8 cellular contexts compared by ENCODE assay signal in the genomic region with DNA sequence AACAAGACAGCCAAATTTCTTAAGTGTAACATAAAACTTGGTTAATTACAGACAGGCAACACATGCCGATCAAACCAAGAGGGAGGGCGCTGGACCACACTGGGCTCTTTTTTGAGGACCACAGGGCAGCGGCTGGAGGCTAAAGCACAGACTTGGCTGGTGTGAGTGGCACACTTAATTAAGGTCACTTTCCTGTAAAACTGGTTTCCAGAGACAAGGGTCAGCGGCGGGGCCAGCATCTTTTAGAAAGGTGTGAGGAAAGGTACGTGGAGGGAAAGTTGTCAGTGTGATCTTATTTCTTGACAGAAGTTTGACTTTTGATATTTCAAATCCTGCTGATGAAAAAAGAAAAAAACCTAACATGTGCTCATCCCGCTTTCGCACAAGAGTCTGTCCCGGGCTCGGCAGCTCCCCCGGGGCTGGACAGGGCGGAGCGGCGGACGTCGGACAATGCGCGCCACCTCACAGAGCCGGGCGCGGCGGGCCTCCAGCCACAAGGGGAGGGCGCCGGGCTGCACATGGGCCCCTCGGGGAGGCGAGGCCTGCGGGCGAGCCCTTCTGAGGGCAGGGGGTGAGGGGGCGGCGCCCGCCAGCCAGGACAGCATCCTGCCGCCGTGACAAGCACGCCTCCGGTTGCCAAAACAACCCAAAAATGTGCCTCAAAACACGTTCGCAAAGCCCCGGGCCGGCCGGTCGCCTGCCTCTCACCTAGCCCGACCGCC.
A peak's percentile ranks its signal among the peaks of the same experiment; 100 is the strongest.
DNase-seq lines count a peak whose midpoint lies in the region; ATAC-seq and TF ChIP-seq lines count a peak whose summit lies in the region.

No MANE protein-coding gene starts in this region.

- no peaks in the 10 kb centered on the region for H3K9me3 ChIP-seq in mucosa of rectum (ENCODE audit: control insufficient read depth in 2 of 2, low read length in 2 of 2)

- no peak for DNase-seq in activated naive CD4-positive, alpha-beta T cell treated with anti-CD3 and anti-CD28 coated beads, Interleukin-2, amount 10 ng/mL, durations not matched to agents 7 days and 5 days
- DNase-seq in activated naive CD4-positive, alpha-beta T cell treated with Interleukin-2 at 50 U/mL for 16 hours, result no peak
- DNase-seq in epithelial cell of prostate (ENCODE audit: low read depth, low spot score) (no peak), SW 1271 (lab: John Stamatoyannopoulos, UW) (no peak), SIG-M5 treated with dmso at 0.1 percent for 504 hours (lab: John Stamatoyannopoulos, UW; ENCODE audit: unreplicated experiment) (no peak)

- H3K4me3 ChIP-seq in mucosa of rectum (ENCODE audit: low read length in 2 of 2), result peak overlapping the region; percentile 86

- H3K9me3 Mint-ChIP-seq in activated naive CD4-positive, alpha-beta T cell treated with anti-CD3 and anti-CD28 coated beads, Interleukin-2, amount 10 ng/mL, durations not matched to agents 7 days and 5 days, result no peaks in the 10 kb centered on the region

- ATAC-seq in HG02970 (IDR thresholded peaks at IDR 0.05; ENCODE audit: low FRiP score, unreplicated experiment), result peak; percentile 46
- ATAC-seq in SK-N-SH treated with all-trans-retinoic acid at 6 μM for 48 hours, result peak; percentile 49

- H3K27ac ChIP-seq in epithelial cell of prostate (peak overlapping the region; percentile 95), mucosa of rectum (ENCODE audit: low read depth in 2 of 2, low read length in 2 of 2) (peak overlapping the region in 1 of 2 donors; percentile 18)

- H3K36me3 ChIP-seq in mucosa of rectum (ENCODE audit: control insufficient read depth in 2 of 2, insufficient read depth in 2 of 2, low read length in 2 of 2), result no peaks in the 10 kb centered on the region

- H3K27ac Mint-ChIP-seq in activated naive CD4-positive, alpha-beta T cell treated with anti-CD3 and anti-CD28 coated beads, Interleukin-2, amount 10 ng/mL, durations not matched to agents 7 days and 5 days, result peak overlapping the region; percentile 42

- peaks cover 19% of the 10 kb centered on the region for H3K4me1 Mint-ChIP-seq in activated naive CD4-positive, alpha-beta T cell treated with anti-CD3 and anti-CD28 coated beads, Interleukin-2, amount 10 ng/mL, durations not matched to agents 7 days and 5 days

- peaks cover 4% of the 10 kb centered on the region for H3K36me3 Mint-ChIP-seq in activated naive CD4-positive, alpha-beta T cell treated with anti-CD3 and anti-CD28 coated beads, Interleukin-2, amount 10 ng/mL, durations not matched to agents 7 days and 5 days

- peak overlapping the region; percentile 89 for H3K4me3 Mint-ChIP-seq in activated naive CD4-positive, alpha-beta T cell treated with anti-CD3 and anti-CD28 coated beads, Interleukin-2, amount 10 ng/mL, durations not matched to agents 7 days and 5 days

- peaks cover 5 to 7% of the 10 kb centered on the region in 2 donors for H3K4me1 ChIP-seq in mucosa of rectum (ENCODE audit: control insufficient read depth in 2 of 2, insufficient read depth in 2 of 2, low read length in 2 of 2)

- H3K27me3 ChIP-seq in mucosa of rectum (ENCODE audit: control insufficient read depth in 2 of 2, insufficient read depth in 2 of 2, low read length in 2 of 2), result peaks cover 3 to 7% of the 10 kb centered on the region in 2 donors

- CTCF ChIA-PET in activated naive CD4-positive, alpha-beta T cell treated with anti-CD3 and anti-CD28 coated beads, Interleukin-2, amount 10 ng/mL, durations not matched to agents 7 days and 5 days (lab: Charles Lee), result no interaction called here

- peaks cover 65% of the 10 kb centered on the region for H3K27me3 Mint-ChIP-seq in activated naive CD4-positive, alpha-beta T cell treated with anti-CD3 and anti-CD28 coated beads, Interleukin-2, amount 10 ng/mL, durations not matched to agents 7 days and 5 days

- H3K9ac ChIP-seq in mucosa of rectum (ENCODE audit: low read depth in 1 of 2, low read length in 2 of 2), result peak overlapping the region; percentile 78 to 79

TF ChIP-seq in SK-N-SH treated with all-trans-retinoic acid at 6 μM for 48 hours, 23 proteins besides CTCF, POLR2A, EP300 and RAD21 (continues in another document):
- TF ChIP-seq ISL1 (CRISPR knock-in tag; IDR thresholded peaks at IDR 0.05) (no peak), RARB (CRISPR knock-in tag; IDR thresholded peaks at IDR 0.05) (no peak), ZNF8 (CRISPR knock-in tag; IDR thresholded peaks at IDR 0.05) (no peak), ZNF70 (CRISPR knock-in tag; IDR thresholded peaks at IDR 0.05) (no peak), PPARA (CRISPR knock-in tag; IDR thresholded peaks at IDR 0.05; ENCODE audit: borderline replicate concordance) (no peak), BACH2 (CRISPR knock-in tag; IDR thresholded peaks at IDR 0.05; ENCODE audit: borderline replicate concordance) (no peak), GLIS3 (CRISPR knock-in tag; IDR thresholded peaks at IDR 0.05) (no peak), OSR1 (CRISPR knock-in tag; IDR thresholded peaks at IDR 0.05) (no peak), CSDC2 (CRISPR knock-in tag; IDR thresholded peaks at IDR 0.05) (no peak), SNAI2 (CRISPR knock-in tag; IDR thresholded peaks at IDR 0.05) (no peak), ZNF565 (CRISPR knock-in tag; conservative IDR thresholded peaks at IDR 0.05; ENCODE audit: low read depth) (no peak)
- TF ChIP-seq, protein P1, sequence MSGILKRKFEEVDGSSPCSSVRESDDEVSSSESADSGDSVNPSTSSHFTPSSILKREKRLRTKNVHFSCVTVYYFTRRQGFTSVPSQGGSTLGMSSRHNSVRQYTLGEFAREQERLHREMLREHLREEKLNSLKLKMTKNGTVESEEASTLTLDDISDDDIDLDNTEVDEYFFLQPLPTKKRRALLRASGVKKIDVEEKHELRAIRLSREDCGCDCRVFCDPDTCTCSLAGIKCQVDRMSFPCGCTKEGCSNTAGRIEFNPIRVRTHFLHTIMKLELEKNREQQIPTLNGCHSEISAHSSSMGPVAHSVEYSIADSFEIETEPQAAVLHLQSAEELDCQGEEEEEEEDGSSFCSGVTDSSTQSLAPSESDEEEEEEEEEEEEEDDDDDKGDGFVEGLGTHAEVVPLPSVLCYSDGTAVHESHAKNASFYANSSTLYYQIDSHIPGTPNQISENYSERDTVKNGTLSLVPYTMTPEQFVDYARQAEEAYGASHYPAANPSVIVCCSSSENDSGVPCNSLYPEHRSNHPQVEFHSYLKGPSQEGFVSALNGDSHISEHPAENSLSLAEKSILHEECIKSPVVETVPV (CRISPR knock-in tag; IDR thresholded peaks at IDR 0.05), result no peak
- TF ChIP-seq, protein P2, sequence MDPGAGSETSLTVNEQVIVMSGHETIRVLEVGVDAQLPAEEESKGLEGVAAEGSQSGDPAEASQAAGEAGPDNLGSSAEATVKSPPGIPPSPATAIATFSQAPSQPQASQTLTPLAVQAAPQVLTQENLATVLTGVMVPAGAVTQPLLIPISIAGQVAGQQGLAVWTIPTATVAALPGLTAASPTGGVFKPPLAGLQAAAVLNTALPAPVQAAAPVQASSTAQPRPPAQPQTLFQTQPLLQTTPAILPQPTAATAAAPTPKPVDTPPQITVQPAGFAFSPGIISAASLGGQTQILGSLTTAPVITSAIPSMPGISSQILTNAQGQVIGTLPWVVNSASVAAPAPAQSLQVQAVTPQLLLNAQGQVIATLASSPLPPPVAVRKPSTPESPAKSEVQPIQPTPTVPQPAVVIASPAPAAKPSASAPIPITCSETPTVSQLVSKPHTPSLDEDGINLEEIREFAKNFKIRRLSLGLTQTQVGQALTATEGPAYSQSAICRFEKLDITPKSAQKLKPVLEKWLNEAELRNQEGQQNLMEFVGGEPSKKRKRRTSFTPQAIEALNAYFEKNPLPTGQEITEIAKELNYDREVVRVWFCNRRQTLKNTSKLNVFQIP (CRISPR knock-in tag; IDR thresholded peaks at IDR 0.05; ENCODE audit: borderline replicate concordance, low read depth), result no peak
- TF ChIP-seq, protein P3, sequence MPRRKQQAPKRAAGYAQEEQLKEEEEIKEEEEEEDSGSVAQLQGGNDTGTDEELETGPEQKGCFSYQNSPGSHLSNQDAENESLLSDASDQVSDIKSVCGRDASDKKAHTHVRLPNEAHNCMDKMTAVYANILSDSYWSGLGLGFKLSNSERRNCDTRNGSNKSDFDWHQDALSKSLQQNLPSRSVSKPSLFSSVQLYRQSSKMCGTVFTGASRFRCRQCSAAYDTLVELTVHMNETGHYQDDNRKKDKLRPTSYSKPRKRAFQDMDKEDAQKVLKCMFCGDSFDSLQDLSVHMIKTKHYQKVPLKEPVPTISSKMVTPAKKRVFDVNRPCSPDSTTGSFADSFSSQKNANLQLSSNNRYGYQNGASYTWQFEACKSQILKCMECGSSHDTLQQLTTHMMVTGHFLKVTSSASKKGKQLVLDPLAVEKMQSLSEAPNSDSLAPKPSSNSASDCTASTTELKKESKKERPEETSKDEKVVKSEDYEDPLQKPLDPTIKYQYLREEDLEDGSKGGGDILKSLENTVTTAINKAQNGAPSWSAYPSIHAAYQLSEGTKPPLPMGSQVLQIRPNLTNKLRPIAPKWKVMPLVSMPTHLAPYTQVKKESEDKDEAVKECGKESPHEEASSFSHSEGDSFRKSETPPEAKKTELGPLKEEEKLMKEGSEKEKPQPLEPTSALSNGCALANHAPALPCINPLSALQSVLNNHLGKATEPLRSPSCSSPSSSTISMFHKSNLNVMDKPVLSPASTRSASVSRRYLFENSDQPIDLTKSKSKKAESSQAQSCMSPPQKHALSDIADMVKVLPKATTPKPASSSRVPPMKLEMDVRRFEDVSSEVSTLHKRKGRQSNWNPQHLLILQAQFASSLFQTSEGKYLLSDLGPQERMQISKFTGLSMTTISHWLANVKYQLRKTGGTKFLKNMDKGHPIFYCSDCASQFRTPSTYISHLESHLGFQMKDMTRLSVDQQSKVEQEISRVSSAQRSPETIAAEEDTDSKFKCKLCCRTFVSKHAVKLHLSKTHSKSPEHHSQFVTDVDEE (CRISPR knock-in tag; IDR thresholded peaks at IDR 0.05), result no peak
- TF ChIP-seq, protein P4, sequence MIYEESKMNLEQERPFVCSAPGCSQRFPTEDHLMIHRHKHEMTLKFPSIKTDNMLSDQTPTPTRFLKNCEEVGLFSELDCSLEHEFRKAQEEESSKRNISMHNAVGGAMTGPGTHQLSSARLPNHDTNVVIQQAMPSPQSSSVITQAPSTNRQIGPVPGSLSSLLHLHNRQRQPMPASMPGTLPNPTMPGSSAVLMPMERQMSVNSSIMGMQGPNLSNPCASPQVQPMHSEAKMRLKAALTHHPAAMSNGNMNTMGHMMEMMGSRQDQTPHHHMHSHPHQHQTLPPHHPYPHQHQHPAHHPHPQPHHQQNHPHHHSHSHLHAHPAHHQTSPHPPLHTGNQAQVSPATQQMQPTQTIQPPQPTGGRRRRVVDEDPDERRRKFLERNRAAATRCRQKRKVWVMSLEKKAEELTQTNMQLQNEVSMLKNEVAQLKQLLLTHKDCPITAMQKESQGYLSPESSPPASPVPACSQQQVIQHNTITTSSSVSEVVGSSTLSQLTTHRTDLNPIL (CRISPR knock-in tag; IDR thresholded peaks at IDR 0.05; ENCODE audit: low read depth), result no peak
